9 cellular contexts compared by ENCODE assay signal in genomic region chr11:75476716-75477613, GRCh38. TPM values are rescaled to one million over a fixed set of nuclear protein-coding genes. Genes with fewer than 3 reads are reported as not detected.
DNase-seq lines count a peak whose midpoint lies in the region; ATAC-seq and TF ChIP-seq lines count a peak whose summit lies in the region.
"Had no signal": no experiment of that assay in that cellular context is flagged by ENCODE, and none has a peak within 500 bp of the region (broad histone marks: within the 10 kb centered on the region; RNA-seq: fewer than 3 reads in every experiment).

No MANE protein-coding gene starts in this region.

- no peak for TF ChIP-seq CTCF in CD8-positive, alpha-beta T cell (IDR thresholded peaks at IDR 0.05)

- no peak overlapping the region for H2AK5ac ChIP-seq in mesenchymal stem cell (ENCODE audit: low read length, severe bottlenecking)

- H3K9ac ChIP-seq in mesenchymal stem cell (ENCODE audit: low read length): no peak overlapping the region

- DNase-seq in CD8-positive, alpha-beta T cell: no peak
- DNase-seq in activated CD4-positive, alpha-beta memory T cell treated with anti-CD3 and anti-CD28 coated beads, Interleukin-2, amount 10 ng/mL, durations not matched to agents 7 days and 5 days: no peak
- DNase-seq in mesenchymal stem cell (no peak), NCI-H1930 (lab: John Stamatoyannopoulos, UW) (no peak)
- DNase-seq in stimulated activated naive CD4-positive, alpha-beta T cell treated with Interleukin-2 at 50 U/mL for 16 hours (lab: John Stamatoyannopoulos, UW): no peak
- no peak for DNase-seq in stimulated activated naive CD4-positive, alpha-beta T cell (lab: John Stamatoyannopoulos, UW)
- DNase-seq in stimulated activated naive CD8-positive, alpha-beta T cell treated with anti-CD3 and anti-CD28 coated beads, Interleukin-15, Interleukin-2, amounts not matched to agents 100 U/mL and 50 U/mL, for 24 hours: no peak

- no peaks in the 10 kb centered on the region for H3K9me3 ChIP-seq in CD8-positive, alpha-beta T cell (ENCODE audit: low read length)
- H3K9me3 ChIP-seq in KOPT-K1 (ENCODE audit: insufficient read depth, low read length, poor library complexity, severe bottlenecking) (no peaks in the 10 kb centered on the region), mesenchymal stem cell (ENCODE audit: control insufficient read depth, low read length) (no peaks in the 10 kb centered on the region)

- CTCF ChIA-PET in CD8-positive, alpha-beta T cell (lab: Charles Lee): interaction anchor here (0.9 to 2.6 kb wide), 3 partner anchors 9 to 55 kb away, joined by 3 to 7 read pairs (median 3); no protein-coding TSS in a partner anchor
- CTCF ChIA-PET in activated CD4-positive, alpha-beta memory T cell treated with anti-CD3 and anti-CD28 coated beads, Interleukin-2, amount 10 ng/mL, durations not matched to agents 7 days and 5 days (lab: Charles Lee): interaction anchor here (1.0 to 1.9 kb wide), 4 partner anchors 26 to 58 kb away, joined by 3 to 7 read pairs (median 4); partner anchors contain the start of gene GDPD5

- H3K23ac ChIP-seq in mesenchymal stem cell (ENCODE audit: low read length in 2 of 2): no peak overlapping the region

- H3K4me1 ChIP-seq in CD8-positive, alpha-beta T cell (ENCODE audit: insufficient read depth, low read length): peaks cover 18% of the 10 kb centered on the region
- peaks cover 15% of the 10 kb centered on the region for H3K4me1 ChIP-seq in mesenchymal stem cell (ENCODE audit: control insufficient read depth, insufficient read depth, low read depth, low read length)

- no peak for ATAC-seq in CD8-positive, alpha-beta T cell
- ATAC-seq in stimulated activated naive CD8-positive, alpha-beta T cell treated with anti-CD3 and anti-CD28 coated beads, Interleukin-15, Interleukin-2, amounts not matched to agents 100 U/mL and 50 U/mL, for 24 hours: no peak

- intact Hi-C loops in CD8-positive, alpha-beta T cell (cut with DNase I, micrococcal nuclease): loop anchor here in 1 of 2 experiments (5.0 kb wide), 1 partner anchor 50 kb away; the partner anchor contains the start of gene GDPD5

- POLR2A ChIA-PET in CD8-positive, alpha-beta T cell (lab: Charles Lee): interaction anchor here (0.6 to 1.4 kb wide), 2 partner anchors 49 to 84 kb away, joined by 3 to 4 read pairs; no protein-coding TSS in a partner anchor
- POLR2A ChIA-PET in activated CD4-positive, alpha-beta memory T cell treated with anti-CD3 and anti-CD28 coated beads, Interleukin-2, amount 10 ng/mL, durations not matched to agents 7 days and 5 days (lab: Charles Lee): interaction anchor here (1.1 to 1.2 kb wide), 2 partner anchors 13 to 23 kb away, joined by 3 read pairs; no protein-coding TSS in a partner anchor

- no peaks in the 10 kb centered on the region for H3K9me3 Mint-ChIP-seq in CD8-positive, alpha-beta T cell
- H3K9me3 Mint-ChIP-seq in activated CD4-positive, alpha-beta memory T cell treated with anti-CD3 and anti-CD28 coated beads, Interleukin-2, amount 10 ng/mL, durations not matched to agents 7 days and 5 days: no peaks in the 10 kb centered on the region

- H4K91ac ChIP-seq in mesenchymal stem cell (ENCODE audit: low read length): peak overlapping the region; percentile 57

- H4K8ac ChIP-seq in mesenchymal stem cell (ENCODE audit: low read length): peak overlapping the region; percentile 4

- H2AFZ ChIP-seq in mesenchymal stem cell (ENCODE audit: low read depth, low read length): no peak overlapping the region

- H3K27me3 Mint-ChIP-seq in CD8-positive, alpha-beta T cell (ENCODE audit: low read depth): no peaks in the 10 kb centered on the region
- H3K27me3 Mint-ChIP-seq in activated CD4-positive, alpha-beta memory T cell treated with anti-CD3 and anti-CD28 coated beads, Interleukin-2, amount 10 ng/mL, durations not matched to agents 7 days and 5 days: no peaks in the 10 kb centered on the region

- no peak overlapping the region for H3K14ac ChIP-seq in mesenchymal stem cell (ENCODE audit: low read length in 2 of 2)

- peak overlapping the region; percentile 62 for H3K27ac Mint-ChIP-seq in CD8-positive, alpha-beta T cell
- H3K27ac Mint-ChIP-seq in activated CD4-positive, alpha-beta memory T cell treated with anti-CD3 and anti-CD28 coated beads, Interleukin-2, amount 10 ng/mL, durations not matched to agents 7 days and 5 days: peak overlapping the region; percentile 59

- no peak overlapping the region for H2BK15ac ChIP-seq in mesenchymal stem cell (ENCODE audit: low read depth, poor library complexity, severe bottlenecking)

- no peak overlapping the region for H3K4me2 ChIP-seq in mesenchymal stem cell (ENCODE audit: low read length, poor library complexity, severe bottlenecking)

- no peaks in the 10 kb centered on the region for H3K27me3 ChIP-seq in CD8-positive, alpha-beta T cell (ENCODE audit: insufficient read depth, low read length)
- no peaks in the 10 kb centered on the region for H3K27me3 ChIP-seq in mesenchymal stem cell (ENCODE audit: control insufficient read depth in 1 of 2, insufficient read depth in 1 of 2, low read length in 2 of 2)

- H2BK12ac ChIP-seq in mesenchymal stem cell (ENCODE audit: low read length in 2 of 2): peak overlapping the region in 1 of 2 experiments; percentile 27

- peak overlapping the region in 1 of 2 experiments; percentile 35 for H3K18ac ChIP-seq in mesenchymal stem cell (ENCODE audit: low read depth in 1 of 2, low read length in 2 of 2)

- H3K36me3 Mint-ChIP-seq in CD8-positive, alpha-beta T cell: no peaks in the 10 kb centered on the region
- H3K36me3 Mint-ChIP-seq in activated CD4-positive, alpha-beta memory T cell treated with anti-CD3 and anti-CD28 coated beads, Interleukin-2, amount 10 ng/mL, durations not matched to agents 7 days and 5 days (ENCODE audit: low read depth): peaks cover 12% of the 10 kb centered on the region

- no peak overlapping the region for H3K4me3 Mint-ChIP-seq in CD8-positive, alpha-beta T cell
- H3K4me3 Mint-ChIP-seq in activated CD4-positive, alpha-beta memory T cell treated with anti-CD3 and anti-CD28 coated beads, Interleukin-2, amount 10 ng/mL, durations not matched to agents 7 days and 5 days: no peak overlapping the region

- H2BK120ac ChIP-seq in mesenchymal stem cell (ENCODE audit: low read depth, low read length): no peak overlapping the region

- H3K4me3 ChIP-seq in CD8-positive, alpha-beta T cell (ENCODE audit: low read depth, low read length): no peak overlapping the region
- no peak overlapping the region for H3K4me3 ChIP-seq in mesenchymal stem cell (ENCODE audit: insufficient read depth in 1 of 2, low read depth in 1 of 2, low read length in 2 of 2)
- H3K4me3 ChIP-seq: SK-N-MC had no signal

- no peaks in the 10 kb centered on the region for H3K79me1 ChIP-seq in mesenchymal stem cell (replicated peaks; ENCODE audit: low read length, poor library complexity, severe bottlenecking)

- H3K4me1 Mint-ChIP-seq in CD8-positive, alpha-beta T cell (ENCODE audit: low read depth): peaks cover 19% of the 10 kb centered on the region
- H3K4me1 Mint-ChIP-seq in activated CD4-positive, alpha-beta memory T cell treated with anti-CD3 and anti-CD28 coated beads, Interleukin-2, amount 10 ng/mL, durations not matched to agents 7 days and 5 days: peaks cover 23% of the 10 kb centered on the region

- no peak overlapping the region for H3K27ac ChIP-seq in CD8-positive, alpha-beta T cell (ENCODE audit: low read depth, low read length)
- peak overlapping the region; percentile 79 for H3K27ac ChIP-seq in KOPT-K1 (ENCODE audit: low read depth, low read length, poor library complexity, severe bottlenecking)
- H3K27ac ChIP-seq in mesenchymal stem cell (ENCODE audit: low read length, poor library complexity, severe bottlenecking): no peak overlapping the region
- H3K27ac ChIP-seq: SK-N-MC had no signal

- 71% methylated on average over 8 of the region's 11 CpGs for WGBS in mesenchymal stem cell

- H3K36me3 ChIP-seq in CD8-positive, alpha-beta T cell (ENCODE audit: insufficient read depth, low read length): no peaks in the 10 kb centered on the region
- H3K36me3 ChIP-seq in KOPT-K1 (ENCODE audit: insufficient read depth, low read length): no peaks in the 10 kb centered on the region
- no peaks in the 10 kb centered on the region for H3K36me3 ChIP-seq in mesenchymal stem cell (ENCODE audit: control insufficient read depth in 1 of 2, insufficient read depth in 2 of 2, low read depth in 1 of 2, low read length in 2 of 2)

- H2BK5ac ChIP-seq in mesenchymal stem cell (ENCODE audit: low read depth, low read length, poor library complexity, severe bottlenecking): no peak overlapping the region

- no peak overlapping the region for H3K4ac ChIP-seq in mesenchymal stem cell (ENCODE audit: low read depth in 1 of 2, low read length in 2 of 2)

RNA-seq across cellular contexts. Expression of gene KLHL35, which starts 44.0 kb away (rescaled TPM):
- total RNA-seq in CD8-positive, alpha-beta T cell: under 1 TPM; 0.50 to 0.84 TPM
- total RNA-seq in activated CD4-positive, alpha-beta memory T cell treated with anti-CD3 and anti-CD28 coated beads, Interleukin-2, amount 10 ng/mL, durations not matched to agents 7 days and 5 days: 1 to 10 TPM in 1 of 2 experiments, under 1 TPM in 1; 0.60 to 1.0 TPM
- 0.26 TPM for polyA plus RNA-seq in mesenchymal stem cell (2013, experiment 1 of 2)
- polyA plus RNA-seq in mesenchymal stem cell (2013, experiment 2 of 2): 0.34 TPM

RNA-seq across cellular contexts. Expression of gene GDPD5, which starts 48.8 kb away (rescaled TPM):
- total RNA-seq in CD8-positive, alpha-beta T cell: 10 to 100 TPM; 15.9 to 18.3 TPM
- 100 to 1,000 TPM; 107 to 109 TPM for total RNA-seq in activated CD4-positive, alpha-beta memory T cell treated with anti-CD3 and anti-CD28 coated beads, Interleukin-2, amount 10 ng/mL, durations not matched to agents 7 days and 5 days
- polyA plus RNA-seq in mesenchymal stem cell (2013, experiment 1 of 2): 1.8 TPM
- 1.4 TPM for polyA plus RNA-seq in mesenchymal stem cell (2013, experiment 2 of 2)

Comparison
In these comparisons a context has a peak if more than half of its experiments do, and no peak if none do; other contexts are left out.
1. RNA of gene GDPD5, which starts 48.8 kb away (total RNA-seq): 107 to 109 TPM in activated CD4-positive, alpha-beta memory T cell treated with anti-CD3 and anti-CD28 coated beads, Interleukin-2, amount 10 ng/mL, durations not matched to agents 7 days and 5 days; 15.9 to 18.3 TPM in CD8-positive, alpha-beta T cell; every median in the first group is over 4 times any median in the second.